Comparison of ENCODE assay signal across 11 cellular contexts in the genomic region with DNA sequence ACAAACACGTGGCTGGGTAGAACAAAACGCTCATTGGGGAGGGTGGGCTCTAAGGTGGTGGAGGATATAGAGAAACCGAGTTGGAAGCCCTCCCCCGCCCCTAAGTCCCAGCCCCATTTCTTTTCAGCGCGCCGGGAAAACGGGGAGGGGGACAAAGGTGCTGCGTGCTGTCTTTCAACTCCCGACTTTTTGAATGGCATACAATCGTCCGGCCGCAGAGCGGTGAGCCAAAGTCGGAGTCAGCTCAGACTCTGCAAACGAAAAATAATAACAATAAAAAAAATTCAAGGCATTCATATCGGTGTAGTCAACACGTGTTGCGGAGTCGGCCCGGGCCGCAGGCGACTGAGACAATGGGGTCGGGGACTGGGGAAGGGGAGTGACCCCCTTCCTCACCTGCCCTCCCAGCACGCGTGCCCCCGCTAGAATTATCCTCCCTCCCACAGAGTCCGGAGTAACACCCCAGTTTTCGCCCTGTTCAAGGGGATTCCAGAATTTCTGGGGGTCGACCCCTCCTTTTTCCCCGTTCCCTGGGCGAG. TPM values are rescaled to one million over a fixed set of nuclear protein-coding genes. Genes with fewer than 3 reads are reported as not detected.
DNase-seq lines count a peak whose midpoint lies in the region; ATAC-seq and TF ChIP-seq lines count a peak whose summit lies in the region.
"Had no signal": no experiment of that assay in that cellular context is flagged by ENCODE, and none has a peak within 500 bp of the region (broad histone marks: within the 10 kb centered on the region; RNA-seq: fewer than 3 reads in every experiment).

No MANE protein-coding gene starts in this region.

- no peak for TF ChIP-seq CTCF in Caco-2 (IDR thresholded peaks at IDR 0.05; ENCODE audit: insufficient read depth in 1 of 2, low read depth in 1 of 2, low read length in 1 of 2, severe bottlenecking in 1 of 2, unreplicated experiment in 1 of 2)
- TF ChIP-seq CTCF in astrocyte of the cerebellum (IDR thresholded peaks at IDR 0.05; ENCODE audit: low read depth, low read length, missing control alignments) = no peak

- intact Hi-C loops in Caco-2 (cut with micrococcal nuclease; ENCODE audit: unreplicated experiment) = no loop called here
- intact Hi-C loops in naive thymus-derived CD4-positive, alpha-beta T cell (cut with micrococcal nuclease) = loop anchor here (5.0 to 10.0 kb wide), 3 partner anchors 103 to 383 kb away; a partner anchor contains a TSS

- H3K36me3 ChIP-seq in Caco-2 (ENCODE audit: control insufficient read depth, insufficient read depth, low read length) (no peaks in the 10 kb centered on the region), HUES48 (ENCODE audit: control insufficient read depth, insufficient read depth, low read length) (peaks cover 9% of the 10 kb centered on the region)
- no peaks in the 10 kb centered on the region for H3K36me3 ChIP-seq in naive thymus-derived CD4-positive, alpha-beta T cell (ENCODE audit: control insufficient read depth in 2 of 3, insufficient read depth in 3 of 3, low read length in 3 of 3)
- H3K36me3 ChIP-seq: pancreas had no signal

- H3K27me3 Mint-ChIP-seq in Caco-2 (ENCODE audit: insufficient read depth, unreplicated experiment) = no peaks in the 10 kb centered on the region
- peaks cover 75 to 86% (median 80%) of the 10 kb centered on the region in 5 donors for H3K27me3 Mint-ChIP-seq in naive thymus-derived CD4-positive, alpha-beta T cell

- H3K9me3 Mint-ChIP-seq in Caco-2 (ENCODE audit: unreplicated experiment) = no peaks in the 10 kb centered on the region
- H3K9me3 Mint-ChIP-seq in naive thymus-derived CD4-positive, alpha-beta T cell = peaks cover 0 to 28% (median 2%) of the 10 kb centered on the region in 11 donors

- DNase-seq in Caco-2 (peak; percentile 70 to 74), astrocyte of the cerebellum (ENCODE audit: low read depth) (no peak), NOMO-1 (lab: John Stamatoyannopoulos, UW; ENCODE audit: unreplicated experiment in 2 of 2) (no peak)
- DNase-seq in naive thymus-derived CD4-positive, alpha-beta T cell = no peak
- DNase-seq: effector memory CD4-positive, alpha-beta T cell had no signal

- H3K4me1 ChIP-seq in Caco-2 (peaks cover 20% of the 10 kb centered on the region), HUES48 (ENCODE audit: control insufficient read depth, insufficient read depth, low read length) (peaks cover 45% of the 10 kb centered on the region)
- peaks cover 8 to 22% of the 10 kb centered on the region in 2 donors for H3K4me1 ChIP-seq in naive thymus-derived CD4-positive, alpha-beta T cell (ENCODE audit: control insufficient read depth in 2 of 2, insufficient read depth in 2 of 2, low read length in 2 of 2)
- H3K4me1 ChIP-seq: pancreas had no signal

- TF ChIP-seq POLR2A in GM18505 (IDR thresholded peaks at IDR 0.05; ENCODE audit: borderline replicate concordance, extremely low read depth, insufficient read depth, insufficient read length) = no peak

- H3K27ac Mint-ChIP-seq in Caco-2 (ENCODE audit: unreplicated experiment) = peak overlapping the region; percentile 94
- H3K27ac Mint-ChIP-seq in naive thymus-derived CD4-positive, alpha-beta T cell = peak overlapping the region in 4 of 9 donors; percentile 10 to 54 (median 31)

- H3K9me3 ChIP-seq in Caco-2 = no peaks in the 10 kb centered on the region
- H3K9me3 ChIP-seq in HUES48 (ENCODE audit: control insufficient read depth, insufficient read depth, low read length) = no peaks in the 10 kb centered on the region
- no peaks in the 10 kb centered on the region for H3K9me3 ChIP-seq in naive thymus-derived CD4-positive, alpha-beta T cell (ENCODE audit: control insufficient read depth in 2 of 3, low read length in 3 of 3)
- H3K9me3 ChIP-seq: pancreas had no signal

- no TSS peak for BruUV-seq in Caco-2 (replicated peaks; lab: Mats Ljungman, UMichigan)

- CTCF ChIA-PET in Caco-2 (lab: Charles Lee) = interaction anchor here (0.8 to 7.1 kb wide), 14 partner anchors 16 to 124 kb away, joined by 3 to 136 read pairs (median 6); a partner anchor contains a TSS
- CTCF ChIA-PET in naive thymus-derived CD4-positive, alpha-beta T cell (lab: Charles Lee) = no interaction called here

- POLR2A ChIA-PET in Caco-2 (lab: Charles Lee) = interaction anchor here (0.8 to 4.9 kb wide), 16 partner anchors 9 to 103 kb away, joined by 3 to 73 read pairs (median 10); a partner anchor contains a TSS
- POLR2A ChIA-PET in naive thymus-derived CD4-positive, alpha-beta T cell (lab: Charles Lee) = interaction anchor here (1.1 kb wide), 1 partner anchor 103 kb away, joined by 3 read pairs; a partner anchor contains a TSS

- in situ Hi-C loops in astrocyte of the cerebellum (cut with HindIII; ENCODE audit: low sequenced_read_pairs) = no loop called here

- no peak for ATAC-seq in naive thymus-derived CD4-positive, alpha-beta T cell
- ATAC-seq in GM18505 (IDR thresholded peaks at IDR 0.05; ENCODE audit: unreplicated experiment) (no peak), HG02870 (IDR thresholded peaks at IDR 0.05; ENCODE audit: unreplicated experiment) (no peak), HG02798 (IDR thresholded peaks at IDR 0.05; ENCODE audit: poor library complexity, unreplicated experiment) (no peak)
- ATAC-seq: pancreas had no signal

- peak overlapping the region; percentile 99 for H3K9ac ChIP-seq in HUES48 (ENCODE audit: low read depth, low read length)

- H3K36me3 Mint-ChIP-seq in Caco-2 (ENCODE audit: insufficient read depth, unreplicated experiment) = peaks cover 53% of the 10 kb centered on the region
- peaks cover 0 to 4% (median 0%) of the 10 kb centered on the region in 5 donors for H3K36me3 Mint-ChIP-seq in naive thymus-derived CD4-positive, alpha-beta T cell

- peak overlapping the region; percentile 100 for H3K27ac ChIP-seq in HUES48 (ENCODE audit: low read depth, low read length)
- no peak overlapping the region for H3K27ac ChIP-seq in naive thymus-derived CD4-positive, alpha-beta T cell (ENCODE audit: low read depth, low read length)
- H3K27ac ChIP-seq: pancreas had no signal

- H3K4me3 ChIP-seq in Caco-2 (ENCODE audit: low read depth, low read length) (peak overlapping the region; percentile 82), HUES48 (ENCODE audit: low read depth, low read length) (peak overlapping the region; percentile 99), astrocyte of the cerebellum (ENCODE audit: low read depth, low read length) (peak overlapping the region; percentile 79)
- H3K4me3 ChIP-seq in naive thymus-derived CD4-positive, alpha-beta T cell (ENCODE audit: low read length) = no peak overlapping the region
- H3K4me3 ChIP-seq: pancreas had no signal

- peak overlapping the region; percentile 86 for H3K4me3 Mint-ChIP-seq in Caco-2 (ENCODE audit: unreplicated experiment)
- peak overlapping the region; percentile 12 to 82 (median 44) for H3K4me3 Mint-ChIP-seq in naive thymus-derived CD4-positive, alpha-beta T cell

- no peaks in the 10 kb centered on the region for H3K27me3 ChIP-seq in Caco-2 (replicated peaks; ENCODE audit: control insufficient read depth, insufficient read depth, low read length)
- H3K27me3 ChIP-seq in HUES48 (ENCODE audit: control insufficient read depth, insufficient read depth, low read length) = no peaks in the 10 kb centered on the region
- H3K27me3 ChIP-seq in naive thymus-derived CD4-positive, alpha-beta T cell (ENCODE audit: control insufficient read depth in 2 of 2, insufficient read depth in 2 of 2, low read length in 2 of 2) = peaks cover 27 to 62% of the 10 kb centered on the region in 2 donors

- H3K4me1 Mint-ChIP-seq in Caco-2 (ENCODE audit: low read depth, unreplicated experiment) = peaks cover 31% of the 10 kb centered on the region
- H3K4me1 Mint-ChIP-seq in naive thymus-derived CD4-positive, alpha-beta T cell = peaks cover 14 to 40% (median 23%) of the 10 kb centered on the region in 7 donors

RNA-seq across cellular contexts. Expression of a gene that starts 1.8 kb away (rescaled TPM):
- total RNA-seq in Caco-2 (2022) = 583 and 601 TPM in 2 replicates
- total RNA-seq in naive thymus-derived CD4-positive, alpha-beta T cell = not detected
- not detected for polyA plus RNA-seq in naive thymus-derived CD4-positive, alpha-beta T cell

RNA-seq across cellular contexts. Expression of a gene that starts 27.0 kb away (rescaled TPM):
- 0.59 and 0.63 TPM in 2 replicates for total RNA-seq in Caco-2 (2022)
- not detected for total RNA-seq in naive thymus-derived CD4-positive, alpha-beta T cell
- not detected for polyA plus RNA-seq in naive thymus-derived CD4-positive, alpha-beta T cell
- total RNA-seq: pancreas; T-helper 2 cell treated with Interferon-gamma antibody and Interleukin-4, amounts not matched to agents 100 ng/mL and 5 ng/mL, for 36 hours had no signal
- polyA plus RNA-seq: pancreas had no signal

RNA-seq across cellular contexts. Expression of a gene that starts 50.8 kb away (rescaled TPM):
- 457 and 461 TPM in 2 replicates for total RNA-seq in Caco-2 (2022)
- total RNA-seq in naive thymus-derived CD4-positive, alpha-beta T cell = 100 to 1,000 TPM in 1 of 5 experiments, 10 to 100 TPM in 4; 54.8 to 122 (median 60.3) TPM
- polyA plus RNA-seq in naive thymus-derived CD4-positive, alpha-beta T cell = 10 to 100 TPM; 94.2 to 98.5 TPM

Comparison
In these comparisons a context has a peak if more than half of its experiments do, and no peak if none do; other contexts are left out.
1. DNase-seq: peak in Caco-2 (2 of 2); none in astrocyte of the cerebellum (single experiment), naive thymus-derived CD4-positive, alpha-beta T cell (0 of 9) and NOMO-1 (0 of 2).
2. RNA of a gene that starts 1.8 kb away (total RNA-seq): 583 to 601 TPM in Caco-2; not detected in naive thymus-derived CD4-positive, alpha-beta T cell; every median in the first group is over 100 times any median in the second.